ENCODE assay signal across 20 cellular contexts in genomic region chr1:3918966-3919611, GRCh38. TPM values are rescaled to one million over a fixed set of nuclear protein-coding genes. Genes with fewer than 3 reads are reported as not detected.
A peak's percentile ranks its signal among the peaks of the same experiment; 100 is the strongest.
DNase-seq lines count a peak whose midpoint lies in the region; ATAC-seq, FAIRE-seq and TF ChIP-seq lines count a peak whose summit lies in the region.
"Had no signal": no experiment of that assay in that cellular context is flagged by ENCODE, and none has a peak within 500 bp of the region (broad histone marks: within the 10 kb centered on the region; RNA-seq: fewer than 3 reads in every experiment).

No MANE protein-coding gene starts in this region.

- TF ChIP-seq POLR2A in esophagus squamous epithelium (IDR thresholded peaks at IDR 0.05) (no peak), GM12891 (IDR thresholded peaks at IDR 0.05; ENCODE audit: low read depth, low read length) (no peak)

- H2AFZ ChIP-seq in PC-3 (ENCODE audit: low read length): no peak overlapping the region
- H2AFZ ChIP-seq: PC-9 had no signal

- H3K36me3 ChIP-seq in heart right ventricle: no peaks in the 10 kb centered on the region
- no peaks in the 10 kb centered on the region for H3K36me3 ChIP-seq in PC-3 (ENCODE audit: low read depth, low read length)
- no peaks in the 10 kb centered on the region for H3K36me3 ChIP-seq in left lung
- no peaks in the 10 kb centered on the region for H3K36me3 ChIP-seq in upper lobe of right lung
- H3K36me3 ChIP-seq in esophagus squamous epithelium: no peaks in the 10 kb centered on the region
- H3K36me3 ChIP-seq: BLaER1 treated with 17β-estradiol and CSF1 and Interleukin-3, amounts not matched to agents 10 nM and 100 nM had no signal

- no peaks in the 10 kb centered on the region for H4K20me1 ChIP-seq in PC-3 (ENCODE audit: low read length)

- no peak overlapping the region for H3K9ac ChIP-seq in PC-3 (ENCODE audit: low read length)
- H3K9ac ChIP-seq: BLaER1 treated with 17β-estradiol and CSF1 and Interleukin-3, amounts not matched to agents 10 nM and 100 nM had no signal

- DNase-seq in cardiac septum (ENCODE audit: low spot score) (peak; percentile 59), heart right ventricle (no peak), PC-3 (no peak), left lung (peak; percentile 15 to 72), upper lobe of right lung (peak; percentile 50), esophagus squamous epithelium (lab: John Stamatoyannopoulos, UW) (no peak), GM12891 (ENCODE audit: insufficient read length, low spot score) (no peak)
- DNase-seq: Calu3; CD8-positive, alpha-beta T cell; EL; NCI-H1092 treated with DMSO at 0.1 percent for 48 hours; NCI-H187; NCI-H226; NCI-H524 treated with DMSO at 0.1 percent for 48 hours; PC-9 had no signal

- TSS peak; percentile 18 for BruUV-seq in PC-3 (replicated peaks; lab: Mats Ljungman, UMichigan)

- CTCF ChIA-PET in PC-3 (lab: Charles Lee): no interaction called here

- H3K79me2 ChIP-seq in PC-3 (ENCODE audit: low read length): no peaks in the 10 kb centered on the region

- ATAC-seq in heart right ventricle (no peak), PC-3 (no peak), left lung (no peak), upper lobe of right lung (no peak)
- ATAC-seq: CD8-positive, alpha-beta T cell; K562 had no signal

- H3F3A ChIP-seq in PC-3 (ENCODE audit: low read length, unreplicated experiment): no peaks in the 10 kb centered on the region

- no peak overlapping the region for H3K4me2 ChIP-seq in PC-3 (ENCODE audit: low read length)
- H3K4me2 ChIP-seq: BLaER1 treated with 17β-estradiol and CSF1 and Interleukin-3, amounts not matched to agents 10 nM and 100 nM; PC-9 had no signal

- POLR2A ChIA-PET in PC-3 (lab: Charles Lee; ENCODE audit: unreplicated experiment): no interaction called here

- no peak for TF ChIP-seq CTCF in heart right ventricle (IDR thresholded peaks at IDR 0.05)
- TF ChIP-seq CTCF in PC-3 (conservative IDR thresholded peaks at IDR 0.05; ENCODE audit: low read depth, low read length): no peak
- TF ChIP-seq CTCF in left lung (IDR thresholded peaks at IDR 0.05): no peak
- no peak for TF ChIP-seq CTCF in upper lobe of right lung (IDR thresholded peaks at IDR 0.05)
- no peak for TF ChIP-seq CTCF in esophagus squamous epithelium (IDR thresholded peaks at IDR 0.05)

- no peaks in the 10 kb centered on the region for H3K4me1 ChIP-seq in heart right ventricle
- H3K4me1 ChIP-seq in PC-3 (ENCODE audit: insufficient read depth, low read length): no peaks in the 10 kb centered on the region
- H3K4me1 ChIP-seq in left lung: no peaks in the 10 kb centered on the region
- no peaks in the 10 kb centered on the region for H3K4me1 ChIP-seq in upper lobe of right lung
- H3K4me1 ChIP-seq in esophagus squamous epithelium: no peaks in the 10 kb centered on the region
- H3K4me1 ChIP-seq: BLaER1 treated with 17β-estradiol and CSF1 and Interleukin-3, amounts not matched to agents 10 nM and 100 nM had no signal

- H3K4me3 ChIP-seq in heart right ventricle (no peak overlapping the region), PC-3 (ENCODE audit: low read length) (no peak overlapping the region), left lung (no peak overlapping the region), upper lobe of right lung (no peak overlapping the region), esophagus squamous epithelium (no peak overlapping the region)
- H3K4me3 ChIP-seq: BLaER1 treated with 17β-estradiol and CSF1 and Interleukin-3, amounts not matched to agents 10 nM and 100 nM; K562; PC-9 had no signal

- H3K27me3 ChIP-seq in heart right ventricle (peaks cover 0 to 61% (median 41%) of the 10 kb centered on the region in 7 donors), PC-3 (ENCODE audit: low read length) (peaks cover 69% of the 10 kb centered on the region), left lung (peaks cover 0 to 36% of the 10 kb centered on the region in 2 donors), upper lobe of right lung (peaks cover 11% of the 10 kb centered on the region), esophagus squamous epithelium (peaks cover 0 to 38% (median 0%) of the 10 kb centered on the region in 4 donors)
- H3K27me3 ChIP-seq: BLaER1 treated with 17β-estradiol and CSF1 and Interleukin-3, amounts not matched to agents 10 nM and 100 nM had no signal

- FAIRE-seq in GM12891 (lab: Jason Lieb, UNC): no peak
- FAIRE-seq: GM12892, GM18507, H1, K562 had no signal

- H3K27ac ChIP-seq in heart right ventricle (no peak overlapping the region), PC-3 (ENCODE audit: low read length) (no peak overlapping the region), left lung (no peak overlapping the region), upper lobe of right lung (no peak overlapping the region), esophagus squamous epithelium (no peak overlapping the region)
- H3K27ac ChIP-seq: BLaER1 treated with 17β-estradiol and CSF1 and Interleukin-3, amounts not matched to agents 10 nM and 100 nM; PC-9 had no signal

- intact Hi-C loops in cardiac septum (cut with DNase I): no loop called here
- intact Hi-C loops in heart right ventricle (cut with DNase I): loop anchor here in 3 of 10 donors (10.0 kb wide), 4 partner anchors 736 to 1826 kb away; partner anchors contain the start of gene AJAP1 (in 1 of the 3)
- intact Hi-C loops in PC-3 (cut with micrococcal nuclease): no loop called here
- intact Hi-C loops in left lung (cut with DNase I): no loop called here
- intact Hi-C loops in upper lobe of right lung (cut with DNase I): no loop called here
- intact Hi-C loops in esophagus squamous epithelium (cut with DNase I): loop anchor here (10.0 kb wide), 1 partner anchor 736 kb away; the partner anchor contains the start of gene AJAP1

- no peaks in the 10 kb centered on the region for H3K9me2 ChIP-seq in PC-3 (replicated peaks; ENCODE audit: low read length)

- WGBS in heart right ventricle, 2 donors: 80 to 81% methylated on average over 15 of the region's 15 CpGs
- WGBS in esophagus squamous epithelium, 2 donors: 74 to 79% methylated on average over 10 to 11 of the region's 15 CpGs

- H3K9me3 ChIP-seq in heart right ventricle (no peaks in the 10 kb centered on the region), PC-3 (ENCODE audit: low read length) (no peaks in the 10 kb centered on the region), left lung (no peaks in the 10 kb centered on the region), upper lobe of right lung (no peaks in the 10 kb centered on the region), esophagus squamous epithelium (no peaks in the 10 kb centered on the region)

TF ChIP-seq in GM12891, 5 proteins besides CTCF, POLR2A, EP300 and RAD21:
- no peak for TF ChIP-seq TAF1 (IDR thresholded peaks at IDR 0.05; ENCODE audit: low read depth, low read length)
- no peak for TF ChIP-seq POLR2AphosphoS5 (IDR thresholded peaks at IDR 0.05; ENCODE audit: low read depth, low read length)
- TF ChIP-seq PAX5 (IDR thresholded peaks at IDR 0.05; ENCODE audit: insufficient read depth, low read length, severe bottlenecking): no peak

RNA-seq across cellular contexts. Expression of gene C1orf174, which starts 19.0 kb away (rescaled TPM):
- 11.5 TPM for total RNA-seq in cardiac septum
- 10 to 100 TPM in 5 of 10 donors, 1 to 10 TPM in 5; 7.5 to 13.4 (median 10.5) TPM for total RNA-seq in heart right ventricle
- polyA plus RNA-seq in heart right ventricle: 10 to 100 TPM; 10.7 to 12.1 TPM
- 64.2 and 70.9 TPM in 2 replicates for total RNA-seq in PC-3 (2014; rRNA removed)
- total RNA-seq in left lung: 10 to 100 TPM; 19.3 to 29.5 TPM
- 19.9 TPM for total RNA-seq in upper lobe of right lung
- 10 to 100 TPM; 14.1 to 25.4 (median 23.9) TPM for total RNA-seq in esophagus squamous epithelium
- 17.1 TPM for polyA plus RNA-seq in GM12891 (2012; ENCODE audit: low read depth, missing spikeins)

Comparison
In these comparisons a context has a peak if more than half of its experiments do, and no peak if none do; other contexts are left out.
1. DNase-seq: peak in cardiac septum (single experiment), left lung (2 of 2) and upper lobe of right lung (single experiment); none in heart right ventricle (0 of 2), PC-3 (single experiment), esophagus squamous epithelium (single experiment) and GM12891 (single experiment).